Comparison of ENCODE assay signal across 9 cellular contexts in the genomic region with DNA sequence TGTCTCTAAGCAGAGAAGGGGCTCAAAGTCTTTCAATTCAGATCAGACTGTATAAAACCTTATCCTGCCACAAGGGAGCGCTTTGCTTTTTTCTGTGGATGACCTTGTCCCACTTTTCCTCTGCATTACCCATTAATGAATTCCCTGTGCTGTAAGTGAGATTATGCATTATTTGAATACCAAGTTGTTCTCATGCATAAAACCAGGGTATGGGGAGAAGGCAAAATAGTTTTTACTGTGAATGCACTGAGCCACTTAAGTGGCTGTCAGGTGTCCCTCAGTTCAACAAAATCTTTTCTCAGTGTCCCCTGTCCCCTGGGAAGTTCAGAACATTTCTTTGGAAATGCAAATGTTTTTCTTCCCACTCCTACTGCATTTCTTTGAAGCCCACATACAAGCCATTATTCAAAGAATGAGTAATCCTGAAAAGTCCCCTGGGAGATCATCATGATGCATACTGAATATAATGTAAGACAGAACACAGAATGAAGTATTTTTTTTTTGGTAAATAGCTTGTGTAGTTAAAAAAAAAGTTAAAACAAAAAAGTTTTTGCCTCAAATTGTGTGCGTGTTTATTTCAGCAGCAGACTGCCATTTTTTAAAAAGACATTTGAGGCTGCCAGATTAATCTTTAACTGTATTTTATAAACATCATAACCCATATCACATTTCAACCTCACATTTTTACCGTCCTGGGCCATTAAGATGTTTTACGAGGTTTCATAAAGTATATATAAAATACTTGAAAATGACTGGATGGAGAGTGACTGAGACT.
DNase-seq lines count a peak whose midpoint lies in the region; ATAC-seq and TF ChIP-seq lines count a peak whose summit lies in the region.
"Had no signal": no experiment of that assay in that cellular context is flagged by ENCODE, and none has a peak within 500 bp of the region (broad histone marks: within the 10 kb centered on the region; RNA-seq: fewer than 3 reads in every experiment).

No MANE protein-coding gene starts in this region.

- no peak overlapping the region for H3K4me3 ChIP-seq in GM23248
- no peak overlapping the region for H3K4me3 ChIP-seq in epithelial cell of esophagus (ENCODE audit: low read length)
- no peak overlapping the region for H3K4me3 ChIP-seq in spleen

- H3K27ac ChIP-seq in GM23248: no peak overlapping the region
- H3K27ac ChIP-seq in spleen: no peak overlapping the region

- H3K9me3 Mint-ChIP-seq in progenitor cell of endocrine pancreas (ENCODE audit: low read depth): no peaks in the 10 kb centered on the region

- H3K9ac ChIP-seq in GM23248: no peak overlapping the region

- peak; percentile 35 for DNase-seq in GM23248
- DNase-seq in NCI-H1092 treated with DMSO at 0.1 percent for 48 hours (lab: John Stamatoyannopoulos, UW): peak; percentile 12
- DNase-seq in epithelial cell of esophagus (ENCODE audit: low read depth): peak; percentile 41
- peak; percentile 12 for DNase-seq in progenitor cell of endocrine pancreas (ENCODE audit: low spot score, unreplicated experiment)
- no peak for DNase-seq in spleen
- DNase-seq: activated B cell treated with CpG ODN at 0.5 μM for 24 hours had no signal

- no peaks in the 10 kb centered on the region for H3K79me2 ChIP-seq in GM23248 (ENCODE audit: insufficient read depth)

- H3K9me3 ChIP-seq in GM23248 (ENCODE audit: low read depth): no peaks in the 10 kb centered on the region
- H3K9me3 ChIP-seq in spleen: peaks cover 0 to 5% (median 0%) of the 10 kb centered on the region in 8 donors

- H4K20me1 ChIP-seq in GM23248 (ENCODE audit: insufficient read depth): no peaks in the 10 kb centered on the region

- no peak for TF ChIP-seq POLR2A in spleen (IDR thresholded peaks at IDR 0.05)

- 0 to 2% methylated on average over 4 of the region's 4 CpGs for WGBS in GM23248 (ENCODE audit: low coverage in 1 of 2, low lambda C conversion rate in 2 of 2, missing lambda C conversion rate in 2 of 2), 2 experiments
- 73 to 88% (median 84%) methylated on average over 4 of the region's 4 CpGs for WGBS in spleen, 5 donors

- H3K27me3 Mint-ChIP-seq in progenitor cell of endocrine pancreas: peaks cover 3% of the 10 kb centered on the region
- H3K27me3 Mint-ChIP-seq: activated B cell treated with CpG ODN at 0.5 μM for 24 hours had no signal

- no peak overlapping the region for H3K4me3 Mint-ChIP-seq in progenitor cell of endocrine pancreas (ENCODE audit: low read depth)
- H3K4me3 Mint-ChIP-seq: activated B cell treated with CpG ODN at 0.5 μM for 24 hours had no signal

- H3K27ac Mint-ChIP-seq in progenitor cell of endocrine pancreas: no peak overlapping the region
- H3K27ac Mint-ChIP-seq: activated B cell treated with CpG ODN at 0.5 μM for 24 hours had no signal

- intact Hi-C loops in spleen (cut with DNase I; ENCODE audit: low total_unique reads): no loop called here

- H2AFZ ChIP-seq in GM23248: no peak overlapping the region

- H3K9me2 ChIP-seq in GM23248 (ENCODE audit: insufficient read depth): no peaks in the 10 kb centered on the region

- H3K4me1 ChIP-seq in GM23248 (ENCODE audit: insufficient read depth) (no peaks in the 10 kb centered on the region), spleen (no peaks in the 10 kb centered on the region)

- TF ChIP-seq CTCF in epithelial cell of esophagus (IDR thresholded peaks at IDR 0.05; ENCODE audit: insufficient read depth, low read depth, low read length, missing control alignments): peak; percentile 57
- peak; percentile 60 for TF ChIP-seq CTCF in progenitor cell of endocrine pancreas (IDR thresholded peaks at IDR 0.05; ENCODE audit: unreplicated experiment)
- peak in 1 of 11 experiments; percentile 6 for TF ChIP-seq CTCF in spleen (IDR thresholded peaks at IDR 0.05 in 8 of 11, conservative IDR thresholded peaks at IDR 0.05 in 3 of 11)

- H3K36me3 Mint-ChIP-seq in progenitor cell of endocrine pancreas (ENCODE audit: insufficient read depth): no peaks in the 10 kb centered on the region

- H3K27me3 ChIP-seq in GM23248 (replicated peaks; ENCODE audit: insufficient read depth) (no peaks in the 10 kb centered on the region), spleen (replicated peaks in 1 of 7) (no peaks in the 10 kb centered on the region)

- peaks cover 6% of the 10 kb centered on the region for H3K4me1 Mint-ChIP-seq in progenitor cell of endocrine pancreas (ENCODE audit: low read depth)
- H3K4me1 Mint-ChIP-seq: activated B cell treated with CpG ODN at 0.5 μM for 24 hours had no signal

- no peaks in the 10 kb centered on the region for H3F3A ChIP-seq in GM23248 (ENCODE audit: insufficient read depth)

- no peak overlapping the region for H3K4me2 ChIP-seq in GM23248 (ENCODE audit: unreplicated experiment)

- ATAC-seq in HG03378 (IDR thresholded peaks at IDR 0.05; ENCODE audit: unreplicated experiment) (no peak), HG03196 (IDR thresholded peaks at IDR 0.05; ENCODE audit: unreplicated experiment) (no peak), GM21515 (IDR thresholded peaks at IDR 0.05; ENCODE audit: unreplicated experiment) (no peak)

- in situ Hi-C loops in GM23248 (cut with MboI): no loop called here

- H3K36me3 ChIP-seq in GM23248 (ENCODE audit: low read depth) (no peaks in the 10 kb centered on the region), spleen (no peaks in the 10 kb centered on the region)
